Comparison of ENCODE assay signal across 18 cellular contexts in genomic region chr11:12600829-12601228, GRCh38.
DNase-seq lines count a peak whose midpoint lies in the region; ATAC-seq, FAIRE-seq and TF ChIP-seq lines count a peak whose summit lies in the region.
"Had no signal": no experiment of that assay in that cellular context is flagged by ENCODE, and none has a peak within 500 bp of the region (broad histone marks: within the 10 kb centered on the region; RNA-seq: fewer than 3 reads in every experiment).

No MANE protein-coding gene starts in this region.

- H3K4me2 ChIP-seq in HepG2 (ENCODE audit: low read depth, low read length) = peak overlapping the region; percentile 44
- H3K4me2 ChIP-seq: A549 had no signal

- DNase-seq in DMS53 (lab: John Stamatoyannopoulos, UW) (peak; percentile 71), SW480 (ENCODE audit: low spot score) (peak; percentile 38), HepG2 (ENCODE audit: low spot score) (peak; percentile 22), renal cortical epithelial cell (ENCODE audit: low read depth) (peak; percentile 71), NCI-H524 (lab: John Stamatoyannopoulos, UW) (no peak), HTR-8/SVneo (ENCODE audit: insufficient read length, low spot score) (no peak), ascending aorta (ENCODE audit: low spot score in 2 of 2) (no peak)
- DNase-seq: COR-L47, HCEC 1CT, NCI-H1105 treated with DMSO at 0.1 percent for 48 hours, NCI-H187 treated with DMSO at 0.1 percent for 48 hours, NCI-H2171, NCI-H446, OCI-M1, RPMI8226, SIG-M5 had no signal

- in situ Hi-C loops in HepG2 (cut with HindIII; ENCODE audit: extremely low pct_ligation_motif_present, low pct_unique_long_range_greater_than_20kb) = loop anchor here (5.0 kb wide), 1 partner anchor 291 kb away; no protein-coding TSS in a partner anchor

- ATAC-seq in HepG2 = peak; percentile 53
- ATAC-seq in HG02938 (IDR thresholded peaks at IDR 0.05; ENCODE audit: unreplicated experiment) = no peak
- ATAC-seq: A549 had no signal

- H3K9me3 ChIP-seq in HepG2 (ENCODE audit: low read length) (no peaks in the 10 kb centered on the region), ascending aorta (no peaks in the 10 kb centered on the region)
- H3K9me3 ChIP-seq: A549 had no signal

- TF ChIP-seq POLR2A in HepG2 (IDR thresholded peaks at IDR 0.05; ENCODE audit: insufficient read depth in 1 of 2, low read depth in 2 of 2, low read length in 2 of 2) = no peak

- BruUV-seq in HepG2 (replicated peaks; lab: Mats Ljungman, UMichigan) = no TSS peak

- CTCF ChIA-PET in HepG2 (lab: Yijun Ruan, JAX; ENCODE audit: low intra/inter-chr PET ratio, low total read pairs) = interaction anchor here (3.6 kb wide), 1 partner anchor 288 kb away, joined by 20 read pairs; no protein-coding TSS in a partner anchor

- intact Hi-C loops in HepG2 (cut with micrococcal nuclease; ENCODE audit: unreplicated experiment) (no loop called here), ascending aorta (cut with DNase I) (loop anchor here (2.0 kb wide), 1 partner anchor 288 kb away; no protein-coding TSS in a partner anchor)

- H3K4me3 ChIP-seq in HepG2 (replicated peaks in 1 of 3; ENCODE audit: insufficient read depth in 1 of 3, low read depth in 2 of 3, low read length in 3 of 3) = no peak overlapping the region
- H3K4me3 ChIP-seq in ascending aorta = no peak overlapping the region
- H3K4me3 ChIP-seq: A549 had no signal

- TF ChIP-seq EP300 in HepG2 (IDR thresholded peaks at IDR 0.05; ENCODE audit: low read depth in 2 of 2, low read length in 2 of 2) (no peak), HepG2 (CRISPR knock-in tag; IDR thresholded peaks at IDR 0.05; ENCODE audit: borderline replicate concordance) (no peak)

- no peak overlapping the region for H3K27ac ChIP-seq in HepG2 (ENCODE audit: extremely low read length, insufficient read depth, low read length)
- H3K27ac ChIP-seq in ascending aorta = no peak overlapping the region
- H3K27ac ChIP-seq: A549 had no signal

- H3K27me3 ChIP-seq in HepG2 (ENCODE audit: control insufficient read depth in 1 of 2, insufficient read depth in 2 of 2, low read length in 2 of 2) (no peaks in the 10 kb centered on the region), ascending aorta (no peaks in the 10 kb centered on the region)

- H4K20me1 ChIP-seq in HepG2 (ENCODE audit: insufficient read depth, low read length) = no peaks in the 10 kb centered on the region

- H3K79me2 ChIP-seq in HepG2 (ENCODE audit: insufficient read depth, low read length) = no peaks in the 10 kb centered on the region

- H2AFZ ChIP-seq in HepG2 (ENCODE audit: low read length) = no peak overlapping the region

- WGBS in HepG2 (ENCODE audit: low lambda C conversion rate) = 8% methylated on average over 6 of the region's 6 CpGs

- TF ChIP-seq CTCF in HepG2 (CRISPR knock-in tag; IDR thresholded peaks at IDR 0.05) (no peak), ascending aorta (IDR thresholded peaks at IDR 0.05) (no peak)

- H3K4me1 ChIP-seq in HepG2 (ENCODE audit: insufficient read depth, low read length) (peaks cover 26% of the 10 kb centered on the region), ascending aorta (no peaks in the 10 kb centered on the region)

- no peak for TF ChIP-seq RAD21 in HepG2 (CRISPR knock-in tag; IDR thresholded peaks at IDR 0.05)

- H3K36me3 ChIP-seq in HepG2 (replicated peaks in 1 of 2; ENCODE audit: control insufficient read depth in 1 of 2, insufficient read depth in 2 of 2, low read length in 2 of 2) (no peaks in the 10 kb centered on the region), ascending aorta (no peaks in the 10 kb centered on the region)

- FAIRE-seq in HepG2 (lab: Jason Lieb, UNC) = no peak
- no peak for FAIRE-seq in HTR-8/SVneo (lab: Jason Lieb, UNC)
- FAIRE-seq: A549 had no signal

- POLR2A ChIA-PET in HepG2 (lab: Yijun Ruan, JAX) = no interaction called here

- no peak overlapping the region for H3K9ac ChIP-seq in HepG2 (ENCODE audit: insufficient read depth, low read depth, low read length)

TF ChIP-seq in HepG2, 621 proteins besides CTCF, POLR2A, EP300 and RAD21 (continues in another document):
- no peak for TF ChIP-seq HNF4G (IDR thresholded peaks at IDR 0.05; ENCODE audit: borderline replicate concordance, low read depth, low read length)
- TF ChIP-seq HNF4G (CRISPR knock-in tag; IDR thresholded peaks at IDR 0.05; ENCODE audit: borderline replicate concordance, low read depth) = no peak
- no peak for TF ChIP-seq ZFP37 (CRISPR knock-in tag; IDR thresholded peaks at IDR 0.05; ENCODE audit: borderline replicate concordance)
- TF ChIP-seq CC2D1A (CRISPR knock-in tag; IDR thresholded peaks at IDR 0.05) = no peak
- TF ChIP-seq TCF12 (IDR thresholded peaks at IDR 0.05) = no peak
- TF ChIP-seq TCF12 (CRISPR knock-in tag; IDR thresholded peaks at IDR 0.05) = no peak
- TF ChIP-seq E2F2 (CRISPR knock-in tag; IDR thresholded peaks at IDR 0.05; ENCODE audit: borderline replicate concordance) = no peak
- no peak for TF ChIP-seq ZFP41 (CRISPR knock-in tag; IDR thresholded peaks at IDR 0.05; ENCODE audit: borderline replicate concordance)
- TF ChIP-seq MED13 (CRISPR knock-in tag; IDR thresholded peaks at IDR 0.05) = no peak
- TF ChIP-seq ZNF784 (CRISPR knock-in tag; IDR thresholded peaks at IDR 0.05; ENCODE audit: borderline replicate concordance) = no peak
- TF ChIP-seq HCFC1 (IDR thresholded peaks at IDR 0.05; ENCODE audit: low read depth, low read length) = no peak
- TF ChIP-seq ZNF644 (CRISPR knock-in tag; IDR thresholded peaks at IDR 0.05; ENCODE audit: low read depth) = 0 out of 2 replicates have a peak, but pooled peaks have one; percentile 22
- no peak for TF ChIP-seq ZNF775 (CRISPR knock-in tag; IDR thresholded peaks at IDR 0.05; ENCODE audit: borderline replicate concordance)
- TF ChIP-seq ERF (CRISPR knock-in tag; IDR thresholded peaks at IDR 0.05) = no peak
- TF ChIP-seq BRF2 (CRISPR knock-in tag; IDR thresholded peaks at IDR 0.05) = no peak
- no peak for TF ChIP-seq ZNF451 (CRISPR knock-in tag; IDR thresholded peaks at IDR 0.05)
- TF ChIP-seq MIER3 (CRISPR knock-in tag; IDR thresholded peaks at IDR 0.05; ENCODE audit: borderline replicate concordance) = no peak
- TF ChIP-seq TOPORS (CRISPR knock-in tag; IDR thresholded peaks at IDR 0.05) = no peak
- TF ChIP-seq XRCC5 (optimal IDR thresholded peaks at IDR 0.05; ENCODE audit: low read length) = peak; percentile 23
- TF ChIP-seq ZNF24 (IDR thresholded peaks at IDR 0.05) = no peak
- TF ChIP-seq SMARCC2 (IDR thresholded peaks at IDR 0.05) = no peak
- TF ChIP-seq ZNF484 (CRISPR knock-in tag; IDR thresholded peaks at IDR 0.05; ENCODE audit: borderline replicate concordance, low read depth) = no peak
- no peak for TF ChIP-seq POLR2AphosphoS2 (IDR thresholded peaks at IDR 0.05; ENCODE audit: low read depth, low read length)
- no peak for TF ChIP-seq MBD4 (IDR thresholded peaks at IDR 0.05; ENCODE audit: borderline replicate concordance, low read length)
- no peak for TF ChIP-seq NR2F6 (IDR thresholded peaks at IDR 0.05)
- peak; percentile 20; the same call in 1 of the 2 replicates for TF ChIP-seq NR2F6 (CRISPR knock-in tag; IDR thresholded peaks at IDR 0.05)
- TF ChIP-seq HNF4A (CRISPR knock-in tag; IDR thresholded peaks at IDR 0.05) = peak; percentile 50; the same call in 1 of the 2 replicates
- no peak for TF ChIP-seq PBX3 (CRISPR knock-in tag; IDR thresholded peaks at IDR 0.05; ENCODE audit: borderline replicate concordance)

Comparison
In these comparisons a context has a peak if more than half of its experiments do, and no peak if none do; other contexts are left out.
1. DNase-seq: peak in DMS53 (single experiment), SW480 (single experiment), HepG2 (single experiment) and renal cortical epithelial cell (single experiment); none in NCI-H524 (0 of 2), HTR-8/SVneo (single experiment) and ascending aorta (0 of 2).